Comparison of ENCODE assay signal across 31 cellular contexts in genomic region chr15:40258544-40258943, GRCh38. TPM values are rescaled to one million over a fixed set of nuclear protein-coding genes. Genes with fewer than 3 reads are reported as not detected.
DNase-seq lines count a peak whose midpoint lies in the region; ATAC-seq and TF ChIP-seq lines count a peak whose summit lies in the region.
"Had no signal": no experiment of that assay in that cellular context is flagged by ENCODE, and none has a peak within 500 bp of the region (broad histone marks: within the 10 kb centered on the region; RNA-seq: fewer than 3 reads in every experiment).

No MANE protein-coding gene starts in this region.

- H3K27me3 Mint-ChIP-seq in progenitor cell of endocrine pancreas, result peaks cover 10% of the 10 kb centered on the region

- H3K27ac Mint-ChIP-seq in progenitor cell of endocrine pancreas, result no peak overlapping the region
- H3K27ac Mint-ChIP-seq: activated CD8-positive, alpha-beta T cell treated with anti-CD3 and anti-CD28 coated beads for 36 hours; activated T-helper 17 cell treated with anti-CD3 and anti-CD28 coated beads, Interleukin-2, amount 50 U/mL, for 72 hours; CD4-positive, alpha-beta memory T cell; endodermal cell; stimulated activated naive B cell treated with anti-CD40 and anti-IgM and Interleukin-4, amounts not matched to agents 10 μg/mL and 1 μg/mL and 100 μg/mL, for 72 hours; T-helper 1 cell treated with Interleukin-12 subunit alpha and Interleukin-12 subunit beta and Interleukin-4 antibody, amounts not matched to agents 30 μg/mL and 1 μg/mL, for 36 hours had no signal

- peaks cover 9% of the 10 kb centered on the region for H3K4me1 ChIP-seq in RWPE2 (ENCODE audit: insufficient read depth, poor library complexity, severe bottlenecking)
- peaks cover 1% of the 10 kb centered on the region for H3K4me1 ChIP-seq in upper lobe of right lung

- no peaks in the 10 kb centered on the region for H3K27me3 ChIP-seq in RWPE2 (ENCODE audit: insufficient read depth, poor library complexity, severe bottlenecking)
- H3K27me3 ChIP-seq in upper lobe of right lung, result peaks cover 4% of the 10 kb centered on the region
- H3K27me3 ChIP-seq: uterus had no signal

- H3K4me3 ChIP-seq in RWPE2 (ENCODE audit: severe bottlenecking) (no peak overlapping the region), upper lobe of right lung (no peak overlapping the region)
- H3K4me3 ChIP-seq: cardiac muscle cell, heart right ventricle, left lung, psoas muscle, SK-N-MC, uterus had no signal

- no peak overlapping the region for H3K4me3 Mint-ChIP-seq in progenitor cell of endocrine pancreas (ENCODE audit: low read depth)
- H3K4me3 Mint-ChIP-seq: activated CD8-positive, alpha-beta T cell treated with anti-CD3 and anti-CD28 coated beads for 36 hours; activated T-helper 17 cell treated with anti-CD3 and anti-CD28 coated beads, Interleukin-2, amount 50 U/mL, for 72 hours; CD4-positive, alpha-beta memory T cell; endodermal cell; stimulated activated naive B cell treated with anti-CD40 and anti-IgM and Interleukin-4, amounts not matched to agents 10 μg/mL and 1 μg/mL and 100 μg/mL, for 72 hours; T-helper 1 cell treated with Interleukin-12 subunit alpha and Interleukin-12 subunit beta and Interleukin-4 antibody, amounts not matched to agents 30 μg/mL and 1 μg/mL, for 36 hours had no signal

- ATAC-seq in RWPE2 (ENCODE audit: low read depth), result no peak
- no peak for ATAC-seq in HG03354 (IDR thresholded peaks at IDR 0.05; ENCODE audit: poor library complexity, severe bottlenecking, unreplicated experiment)
- no peak for ATAC-seq in upper lobe of right lung
- ATAC-seq in HG02973 (IDR thresholded peaks at IDR 0.05; ENCODE audit: unreplicated experiment), result no peak
- ATAC-seq: activated CD8-positive, alpha-beta T cell treated with anti-CD3 and anti-CD28 coated beads for 36 hours; activated T-helper 17 cell treated with anti-CD3 and anti-CD28 coated beads, Interleukin-2, amount 50 U/mL, for 72 hours; HCT116; heart right ventricle; left lung; psoas muscle; stimulated activated naive B cell treated with anti-CD40 and anti-IgM and Interleukin-4, amounts not matched to agents 10 μg/mL and 1 μg/mL and 100 μg/mL, for 72 hours had no signal

- no peaks in the 10 kb centered on the region for H3K4me1 Mint-ChIP-seq in progenitor cell of endocrine pancreas (ENCODE audit: low read depth)

- H3K36me3 Mint-ChIP-seq in progenitor cell of endocrine pancreas (ENCODE audit: insufficient read depth), result peaks cover 2% of the 10 kb centered on the region
- H3K36me3 Mint-ChIP-seq: CD4-positive, alpha-beta memory T cell; stimulated activated naive B cell treated with anti-CD40 and anti-IgM and Interleukin-4, amounts not matched to agents 10 μg/mL and 1 μg/mL and 100 μg/mL, for 72 hours had no signal

- H3K9me3 Mint-ChIP-seq in progenitor cell of endocrine pancreas (ENCODE audit: low read depth), result no peaks in the 10 kb centered on the region
- H3K9me3 Mint-ChIP-seq: activated CD8-positive, alpha-beta T cell treated with anti-CD3 and anti-CD28 coated beads for 36 hours; activated T-helper 17 cell treated with anti-CD3 and anti-CD28 coated beads, Interleukin-2, amount 50 U/mL, for 72 hours; endodermal cell; stimulated activated naive B cell treated with anti-CD40 and anti-IgM and Interleukin-4, amounts not matched to agents 10 μg/mL and 1 μg/mL and 100 μg/mL, for 72 hours; T-helper 1 cell treated with Interleukin-12 subunit alpha and Interleukin-12 subunit beta and Interleukin-4 antibody, amounts not matched to agents 30 μg/mL and 1 μg/mL, for 36 hours had no signal

- TF ChIP-seq CTCF in RWPE2 (IDR thresholded peaks at IDR 0.05; ENCODE audit: poor library complexity, severe bottlenecking), result no peak
- TF ChIP-seq CTCF in upper lobe of right lung (IDR thresholded peaks at IDR 0.05), result no peak
- TF ChIP-seq CTCF in progenitor cell of endocrine pancreas (IDR thresholded peaks at IDR 0.05; ENCODE audit: unreplicated experiment), result no peak

- H3K27ac ChIP-seq in RWPE2 (ENCODE audit: poor library complexity, severe bottlenecking), result peak overlapping the region; percentile 25
- no peak overlapping the region for H3K27ac ChIP-seq in upper lobe of right lung
- H3K27ac ChIP-seq: cardiac muscle cell, heart right ventricle, left lung, psoas muscle, SK-N-MC, uterus had no signal

- DNase-seq in HT1080 (ENCODE audit: low read depth) (peak; percentile 55), RWPE2 (ENCODE audit: low spot score) (no peak), iPS-NIHi11 (ENCODE audit: low spot score) (peak; percentile 58), upper lobe of right lung (no peak), progenitor cell of endocrine pancreas (ENCODE audit: low spot score, unreplicated experiment) (no peak)
- DNase-seq: activated CD8-positive, alpha-beta T cell treated with anti-CD3 and anti-CD28 coated beads for 36 hours; activated naive CD4-positive, alpha-beta T cell treated with anti-CD3 and anti-CD28 coated beads, Interleukin-2, amount 50 U/mL, for 16 hours; amygdala; CD4-positive, alpha-beta memory T cell; cortex of kidney; endodermal cell; foreskin fibroblast; heart right ventricle; NCI-H1092; NCI-H187 treated with DMSO at 0.1 percent for 48 hours; NCI-H2227 treated with DMSO at 0.1 percent for 48 hours; NCI-H69; psoas muscle; stimulated activated naive B cell treated with anti-CD40 and anti-IgM and Interleukin-4, amounts not matched to agents 10 μg/mL and 1 μg/mL and 100 μg/mL, for 72 hours; uterus had no signal

- intact Hi-C loops in upper lobe of right lung (cut with DNase I), result no loop called here

- H3K36me3 ChIP-seq in RWPE2 (ENCODE audit: low read depth) (peaks cover 12% of the 10 kb centered on the region), upper lobe of right lung (no peaks in the 10 kb centered on the region)
- H3K36me3 ChIP-seq: cardiac muscle cell, heart right ventricle, left lung, uterus had no signal

- H3K9me3 ChIP-seq in RWPE2 (ENCODE audit: severe bottlenecking) (no peaks in the 10 kb centered on the region), upper lobe of right lung (no peaks in the 10 kb centered on the region)
- H3K9me3 ChIP-seq: heart right ventricle, left lung, psoas muscle, uterus had no signal

RNA-seq across cellular contexts. Expression of gene PAK6, which starts 19.7 kb away (rescaled TPM):
- 0.02 and 0.03 TPM in 2 replicates for total RNA-seq in HT1080 (2014; rRNA removed; shearing (Covaris generic))
- polyA plus RNA-seq in HT1080 (2015; cell fraction: cytosol; rRNA removed), result 0.07 and 0.10 TPM in 2 replicates
- 0.06 TPM in 1 of 2 replicates, not detected in the other for polyA plus RNA-seq in HT1080 (2015; cell fraction: nucleus; rRNA removed)
- 5.7 TPM for total RNA-seq in upper lobe of right lung
- total RNA-seq in progenitor cell of endocrine pancreas, result 13.2 and 13.8 TPM in 2 replicates

RNA-seq across cellular contexts. Expression of gene ANKRD63, which starts 24.3 kb away (rescaled TPM):
- not detected in 2 replicates for total RNA-seq in HT1080 (2014; rRNA removed; shearing (Covaris generic))
- polyA plus RNA-seq in HT1080 (2015; cell fraction: cytosol; rRNA removed), result not detected in 2 replicates
- polyA plus RNA-seq in HT1080 (2015; cell fraction: nucleus; rRNA removed), result not detected in 2 replicates
- total RNA-seq in upper lobe of right lung, result not detected
- total RNA-seq in progenitor cell of endocrine pancreas, result not detected in 2 replicates
- total RNA-seq: activated CD8-positive, alpha-beta T cell treated with anti-CD3 and anti-CD28 coated beads for 36 hours; activated T-helper 17 cell treated with anti-CD3 and anti-CD28 coated beads, Interleukin-2, amount 50 U/mL, for 72 hours; CD4-positive, alpha-beta memory T cell; endodermal cell; esophagus mucosa; left lung; LHCN-M2; mesenteric fat pad; psoas muscle had no signal
- polyA plus RNA-seq: CD4-positive, alpha-beta memory T cell; heart right ventricle; psoas muscle had no signal

RNA-seq across cellular contexts. Expression of gene PLCB2, which starts 49.2 kb away (rescaled TPM):
- total RNA-seq in HT1080 (2014; rRNA removed; shearing (Covaris generic)), result 0.16 and 0.40 TPM in 2 replicates
- 0.54 and 1.3 TPM in 2 replicates for polyA plus RNA-seq in HT1080 (2015; cell fraction: cytosol; rRNA removed)
- 0.39 and 1.9 TPM in 2 replicates for polyA plus RNA-seq in HT1080 (2015; cell fraction: nucleus; rRNA removed)
- total RNA-seq in upper lobe of right lung (61.2 TPM), progenitor cell of endocrine pancreas (2.5 and 2.8 TPM in 2 replicates)

Comparison
In these comparisons a context has a peak if more than half of its experiments do, and no peak if none do; other contexts are left out.
1. DNase-seq: peak in HT1080 (single experiment) and iPS-NIHi11 (single experiment); none in RWPE2 (single experiment), upper lobe of right lung (single experiment) and progenitor cell of endocrine pancreas (single experiment).
2. RNA of gene PLCB2, which starts 49.2 kb away (total RNA-seq): 61.2 TPM in upper lobe of right lung (single experiment); 2.5 to 2.8 TPM in progenitor cell of endocrine pancreas and 0.16 to 0.40 TPM in HT1080; every median in the first group is over 10 times any median in the second.